ENCODE assay signal across 9 cellular contexts in the genomic region with DNA sequence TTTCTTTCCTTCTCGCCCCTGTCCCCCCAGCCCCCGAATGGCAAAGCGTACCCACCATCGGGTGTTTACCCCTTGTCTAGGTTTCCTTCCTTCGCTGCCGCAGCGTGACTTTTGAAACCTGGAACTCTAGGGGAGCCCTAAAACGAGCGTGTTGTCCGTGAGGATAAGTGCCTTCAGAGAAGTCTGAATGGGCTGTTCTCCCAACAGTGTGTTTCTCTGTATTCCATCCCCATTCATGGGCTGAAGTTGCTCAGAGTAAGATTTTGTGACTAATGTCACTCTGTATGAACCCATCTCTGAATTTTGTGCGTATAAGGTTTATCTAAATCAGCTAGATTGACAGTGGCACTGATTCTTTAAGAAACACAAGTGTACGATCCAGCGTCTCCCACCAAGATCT. TPM values are rescaled to one million over a fixed set of nuclear protein-coding genes. Genes with fewer than 3 reads are reported as not detected.
DNase-seq lines count a peak whose midpoint lies in the region; TF ChIP-seq lines count a peak whose summit lies in the region.
"Had no signal": no experiment of that assay in that cellular context is flagged by ENCODE, and none has a peak within 500 bp of the region (broad histone marks: within the 10 kb centered on the region; RNA-seq: fewer than 3 reads in every experiment).

No MANE protein-coding gene starts in this region.

- no peaks in the 10 kb centered on the region for H3K36me3 ChIP-seq in Peyer's patch
- H3K36me3 ChIP-seq in parathyroid adenoma (ENCODE audit: control insufficient read depth, insufficient read depth, low read length): no peaks in the 10 kb centered on the region

- peak overlapping the region; percentile 32 to 81 (median 60) for H3K4me3 ChIP-seq in Peyer's patch
- H3K4me3 ChIP-seq in fibroblast of pulmonary artery (replicated peaks; ENCODE audit: low read depth, low read length): peak overlapping the region; percentile 50
- H3K4me3 ChIP-seq in parathyroid adenoma (ENCODE audit: low read depth, low read length): peak overlapping the region; percentile 55

- H2AFZ ChIP-seq in parathyroid adenoma: peak overlapping the region; percentile 90

- no peak for TF ChIP-seq CTCF in Peyer's patch (IDR thresholded peaks at IDR 0.05)
- no peak for TF ChIP-seq CTCF in fibroblast of pulmonary artery (IDR thresholded peaks at IDR 0.05; ENCODE audit: low read length, missing control alignments)
- no peak for TF ChIP-seq CTCF in parathyroid adenoma (IDR thresholded peaks at IDR 0.05)

- H3K27me3 ChIP-seq in Peyer's patch (no peaks in the 10 kb centered on the region), parathyroid adenoma (ENCODE audit: control insufficient read depth, insufficient read depth, low read length) (no peaks in the 10 kb centered on the region)

- peak overlapping the region in 1 of 4 donors; percentile 69 for H3K27ac ChIP-seq in Peyer's patch
- peak overlapping the region; percentile 36 for H3K27ac ChIP-seq in parathyroid adenoma

- H3K4me2 ChIP-seq in parathyroid adenoma (ENCODE audit: low read length): peak overlapping the region; percentile 71

- no peak for TF ChIP-seq POLR2A in Peyer's patch (IDR thresholded peaks at IDR 0.05)

- no peaks in the 10 kb centered on the region for H3K79me2 ChIP-seq in parathyroid adenoma

- H3K9me3 ChIP-seq in Peyer's patch (peaks cover 0 to 5% (median 0%) of the 10 kb centered on the region in 4 donors), parathyroid adenoma (ENCODE audit: control insufficient read depth, low read length) (peaks cover 4% of the 10 kb centered on the region)

- H3K9ac ChIP-seq in parathyroid adenoma: no peak overlapping the region

- DNase-seq in EL (peak; percentile 4), Peyer's patch (no peak), fibroblast of pulmonary artery (ENCODE audit: low read depth) (no peak), SKM-1 (lab: John Stamatoyannopoulos, UW; ENCODE audit: unreplicated experiment) (no peak), mesenteric fat pad (ENCODE audit: low spot score) (no peak), NCI-H1092 (lab: John Stamatoyannopoulos, UW) (no peak), activated gamma-delta T cell treated with Interleukin-2 at 50 U/mL for 16 hours (no peak)

- H3K4me1 ChIP-seq in Peyer's patch (peaks cover 0 to 8% (median 0%) of the 10 kb centered on the region in 4 donors), parathyroid adenoma (no peaks in the 10 kb centered on the region)

RNA-seq across cellular contexts. Expression of a gene that starts 0.9 kb away (rescaled TPM):
- 10 to 100 TPM in 1 of 4 donors, 1 to 10 TPM in 3; 2.5 to 10.7 (median 6.5) TPM for total RNA-seq in Peyer's patch
- 3.8 TPM for total RNA-seq in mesenteric fat pad

RNA-seq across cellular contexts. Expression of a gene that starts 5.9 kb away (rescaled TPM):
- not detected for total RNA-seq in Peyer's patch
- total RNA-seq in mesenteric fat pad: not detected
- total RNA-seq: glomerular endothelial cell had no signal
